In genomic region chr5:143594913-143595818, GRCh38 we compare ENCODE assay signal across 1 cellular context.
TF ChIP-seq lines count a peak whose summit lies in the region.

No MANE protein-coding gene starts in this region.

TF ChIP-seq in HepG2, 621 proteins besides CTCF, POLR2A, EP300 and RAD21 (continued from another document and continues in another):
- TF ChIP-seq HMGXB3 (CRISPR knock-in tag; IDR thresholded peaks at IDR 0.05; ENCODE audit: borderline replicate concordance) (no peak), ZBTB8A (CRISPR knock-in tag; IDR thresholded peaks at IDR 0.05; ENCODE audit: borderline replicate concordance, low read depth) (no peak), DDIT3 (CRISPR knock-in tag; IDR thresholded peaks at IDR 0.05) (no peak), TP53 (CRISPR knock-in tag; conservative IDR thresholded peaks at IDR 0.05) (peak; percentile 96), ZNF30 (CRISPR knock-in tag; IDR thresholded peaks at IDR 0.05) (no peak), ATAD3A (CRISPR knock-in tag; IDR thresholded peaks at IDR 0.05) (no peak), ZNF672 (CRISPR knock-in tag; IDR thresholded peaks at IDR 0.05) (no peak), FOXP1 (IDR thresholded peaks at IDR 0.05) (peak; percentile 79), FOXP1 (CRISPR knock-in tag; IDR thresholded peaks at IDR 0.05) (no peak; the same call in none of the 2 replicates), ZNF839 (CRISPR knock-in tag; IDR thresholded peaks at IDR 0.05; ENCODE audit: borderline replicate concordance) (no peak), ZFY (CRISPR knock-in tag; IDR thresholded peaks at IDR 0.05) (no peak), IKZF5 (CRISPR knock-in tag; IDR thresholded peaks at IDR 0.05) (no peak; the same call in none of the 2 replicates), ZNF24 (IDR thresholded peaks at IDR 0.05) (no peak), ZBTB44 (CRISPR knock-in tag; IDR thresholded peaks at IDR 0.05) (no peak), FOXM1 (CRISPR knock-in tag; IDR thresholded peaks at IDR 0.05) (no peak), KMT2A (CRISPR knock-in tag; IDR thresholded peaks at IDR 0.05) (no peak), LBX2 (CRISPR knock-in tag; IDR thresholded peaks at IDR 0.05; ENCODE audit: borderline replicate concordance) (no peak), CCDC6 (CRISPR knock-in tag; IDR thresholded peaks at IDR 0.05) (no peak), KIAA2018 (CRISPR knock-in tag; IDR thresholded peaks at IDR 0.05; ENCODE audit: borderline replicate concordance) (no peak), MNT (IDR thresholded peaks at IDR 0.05) (no peak), RORA (CRISPR knock-in tag; IDR thresholded peaks at IDR 0.05) (no peak), ARNT2 (CRISPR knock-in tag; IDR thresholded peaks at IDR 0.05; ENCODE audit: low read depth) (no peak), ZNF674 (CRISPR knock-in tag; IDR thresholded peaks at IDR 0.05; ENCODE audit: low read depth) (no peak), AFF4 (CRISPR knock-in tag; IDR thresholded peaks at IDR 0.05) (no peak), GTF3A (CRISPR knock-in tag; conservative IDR thresholded peaks at IDR 0.05) (no peak), JDP2 (CRISPR knock-in tag; IDR thresholded peaks at IDR 0.05; ENCODE audit: borderline replicate concordance) (no peak)
